14 cellular contexts compared by ENCODE assay signal in genomic region chr3:190089711-190090110, GRCh38. TPM values are rescaled to one million over a fixed set of nuclear protein-coding genes. Genes with fewer than 3 reads are reported as not detected.
A peak's percentile ranks its signal among the peaks of the same experiment; 100 is the strongest.
DNase-seq lines count a peak whose midpoint lies in the region; ATAC-seq and TF ChIP-seq lines count a peak whose summit lies in the region.
"Had no signal": no experiment of that assay in that cellular context is flagged by ENCODE, and none has a peak within 500 bp of the region (broad histone marks: within the 10 kb centered on the region; RNA-seq: fewer than 3 reads in every experiment).

No MANE protein-coding gene starts in this region.

- H3K4me1 ChIP-seq in osteoblast (ENCODE audit: insufficient read depth, low read length) (peaks cover 29% of the 10 kb centered on the region), psoas muscle (no peaks in the 10 kb centered on the region), gastrocnemius medialis (no peaks in the 10 kb centered on the region)
- H3K4me1 ChIP-seq: thyroid gland had no signal

- intact Hi-C loops in psoas muscle (cut with DNase I), result no loop called here
- intact Hi-C loops in gastrocnemius medialis (cut with DNase I; ENCODE audit: low total_unique reads), result no loop called here

- peak; percentile 62 for ATAC-seq in GM18870 (IDR thresholded peaks at IDR 0.05; ENCODE audit: unreplicated experiment)
- ATAC-seq in HG02852 (IDR thresholded peaks at IDR 0.05; ENCODE audit: unreplicated experiment), result peak; percentile 58
- no peak for ATAC-seq in psoas muscle
- ATAC-seq in HG03025 (IDR thresholded peaks at IDR 0.05; ENCODE audit: low FRiP score, unreplicated experiment), result no peak
- no peak for ATAC-seq in gastrocnemius medialis
- ATAC-seq: SK-N-SH treated with all-trans-retinoic acid at 6 μM for 48 hours had no signal

- DNase-seq in NCI-H226 (peak; percentile 59), osteoblast (ENCODE audit: insufficient read length, low spot score, missing footprints) (no peak), psoas muscle (no peak), gastrocnemius medialis (no peak)
- DNase-seq: activated CD4-positive, alpha-beta T cell treated with anti-CD3 and anti-CD28 coated beads, Interleukin-2, amount 50 U/mL, for 1 hour; head of caudate nucleus; Karpas-422; thyroid gland had no signal

- no peak overlapping the region for H2AFZ ChIP-seq in osteoblast (ENCODE audit: low read length)

- TF ChIP-seq POLR2A in gastrocnemius medialis (IDR thresholded peaks at IDR 0.05), result no peak

- H3K4me3 ChIP-seq in osteoblast (ENCODE audit: insufficient read depth, low read length) (no peak overlapping the region), psoas muscle (no peak overlapping the region), gastrocnemius medialis (no peak overlapping the region)
- H3K4me3 ChIP-seq: lung, thyroid gland had no signal

- no peaks in the 10 kb centered on the region for H4K20me1 ChIP-seq in osteoblast (ENCODE audit: insufficient read depth, low read length)

- WGBS in psoas muscle, 3 donors, result 59 to 86% (median 85%) methylated on average over 4 of the region's 4 CpGs

- in situ Hi-C loops in gastrocnemius medialis (cut with MboI; ENCODE audit: low sequenced_read_pairs in 4 of 4), result no loop called here

- TF ChIP-seq CTCF in osteoblast (IDR thresholded peaks at IDR 0.05; ENCODE audit: extremely low read depth, low read depth, low read length) (no peak), psoas muscle (IDR thresholded peaks at IDR 0.05) (no peak), gastrocnemius medialis (IDR thresholded peaks at IDR 0.05 in 4 of 5, conservative IDR thresholded peaks at IDR 0.05 in 1 of 5) (no peak)

- H3K4me2 ChIP-seq in osteoblast (ENCODE audit: insufficient read depth, low read length), result no peak overlapping the region

- H3K27ac ChIP-seq in osteoblast (ENCODE audit: low read depth, low read length) (peak overlapping the region; percentile 20), psoas muscle (no peak overlapping the region), gastrocnemius medialis (no peak overlapping the region)
- H3K27ac ChIP-seq: thyroid gland had no signal

- peaks cover 5% of the 10 kb centered on the region for H3K79me2 ChIP-seq in osteoblast (ENCODE audit: insufficient read depth, low read length)

- H3K9me3 ChIP-seq in osteoblast (ENCODE audit: low read depth, low read length), result no peaks in the 10 kb centered on the region
- H3K9me3 ChIP-seq in psoas muscle, result no peaks in the 10 kb centered on the region
- H3K9me3 ChIP-seq in gastrocnemius medialis, result no peaks in the 10 kb centered on the region
- H3K9me3 ChIP-seq: thyroid gland had no signal

- H3K27me3 ChIP-seq in osteoblast (ENCODE audit: insufficient read depth, low read length) (no peaks in the 10 kb centered on the region), psoas muscle (ENCODE audit: insufficient read depth in 3 of 3, low read length in 2 of 3) (no peaks in the 10 kb centered on the region), gastrocnemius medialis (no peaks in the 10 kb centered on the region)
- H3K27me3 ChIP-seq: thyroid gland had no signal

- H3K36me3 ChIP-seq in osteoblast (ENCODE audit: insufficient read depth, low read length), result no peaks in the 10 kb centered on the region
- no peaks in the 10 kb centered on the region for H3K36me3 ChIP-seq in psoas muscle (ENCODE audit: insufficient read depth in 1 of 2, low read depth in 1 of 2)
- H3K36me3 ChIP-seq in gastrocnemius medialis, result no peaks in the 10 kb centered on the region
- H3K36me3 ChIP-seq: thyroid gland had no signal

RNA-seq across cellular contexts. Expression of gene P3H2, which starts 31.0 kb away (rescaled TPM):
- total RNA-seq in osteoblast, result 8.3 and 13.4 TPM in 2 replicates
- 1 to 10 TPM; 1.2 to 3.4 (median 1.3) TPM for total RNA-seq in psoas muscle
- under 1 TPM; 0.24 to 0.30 (median 0.29) TPM for polyA plus RNA-seq in psoas muscle
- 1 to 10 TPM in 1 of 4 donors, under 1 TPM in 3; 0.24 to 4.0 (median 0.90) TPM for total RNA-seq in gastrocnemius medialis
- total RNA-seq: activated naive CD4-positive, alpha-beta T cell treated with anti-CD3 and anti-CD28 coated beads, Interleukin-2, amount 50 U/mL, for 72 hours had no signal

Comparison
In these comparisons a context has a peak if more than half of its experiments do, and no peak if none do; other contexts are left out.
1. ATAC-seq: peak in GM18870 (single experiment) and HG02852 (single experiment); none in psoas muscle (0 of 4), HG03025 (single experiment) and gastrocnemius medialis (0 of 2).